Comparison of ENCODE assay signal across 11 cellular contexts in the genomic region with DNA sequence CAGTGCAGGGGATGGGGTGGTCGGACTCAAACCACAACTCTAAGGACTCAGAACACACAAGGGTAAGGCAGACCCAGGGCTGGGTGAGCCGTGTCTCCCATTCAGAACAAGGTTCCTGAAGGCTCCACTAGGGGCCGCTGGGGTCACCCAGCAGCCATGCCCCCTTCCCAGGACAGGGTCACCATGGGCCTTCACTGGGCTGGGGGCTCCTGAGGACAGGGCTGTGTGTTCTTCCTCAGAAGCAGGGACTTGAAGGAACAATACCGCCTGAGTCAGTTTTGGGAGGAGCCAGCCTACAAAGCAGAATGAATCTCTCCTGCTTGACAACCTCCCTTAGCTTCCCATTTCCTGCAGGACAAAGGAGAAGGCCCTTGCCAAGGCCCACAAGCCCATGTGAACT. TPM values are rescaled to one million over a fixed set of nuclear protein-coding genes. Genes with fewer than 3 reads are reported as not detected.
A peak's percentile ranks its signal among the peaks of the same experiment; 100 is the strongest.
DNase-seq lines count a peak whose midpoint lies in the region; ATAC-seq and TF ChIP-seq lines count a peak whose summit lies in the region.
"Had no signal": no experiment of that assay in that cellular context is flagged by ENCODE, and none has a peak within 500 bp of the region (broad histone marks: within the 10 kb centered on the region; RNA-seq: fewer than 3 reads in every experiment).

No MANE protein-coding gene starts in this region.

- CTCF ChIA-PET in activated CD8-positive, alpha-beta T cell treated with anti-CD3 and anti-CD28 coated beads for 36 hours (lab: Charles Lee), result interaction anchor here (1.1 to 1.3 kb wide), 2 partner anchors 12 to 14 kb away, joined by 3 to 5 read pairs; no protein-coding TSS in a partner anchor

- H3K4me3 Mint-ChIP-seq in activated CD8-positive, alpha-beta T cell treated with anti-CD3 and anti-CD28 coated beads for 36 hours, result no peak overlapping the region

- intact Hi-C loops in activated CD8-positive, alpha-beta T cell treated with anti-CD3 and anti-CD28 coated beads for 36 hours (cut with micrococcal nuclease), result no loop called here

- no peak overlapping the region for H3K4me3 ChIP-seq in AG10803 (ENCODE audit: low read length)
- H3K4me3 ChIP-seq: adrenal gland had no signal

- POLR2A ChIA-PET in activated CD8-positive, alpha-beta T cell treated with anti-CD3 and anti-CD28 coated beads for 36 hours (lab: Charles Lee), result interaction anchor here (0.5 kb wide), 1 partner anchor 21 kb away, joined by 3 read pairs; no protein-coding TSS in a partner anchor

- H3K4me1 Mint-ChIP-seq in activated CD8-positive, alpha-beta T cell treated with anti-CD3 and anti-CD28 coated beads for 36 hours (ENCODE audit: low read depth), result peaks cover 7% of the 10 kb centered on the region

- H3K27ac Mint-ChIP-seq in activated CD8-positive, alpha-beta T cell treated with anti-CD3 and anti-CD28 coated beads for 36 hours, result no peak overlapping the region

- H3K9me3 Mint-ChIP-seq in activated CD8-positive, alpha-beta T cell treated with anti-CD3 and anti-CD28 coated beads for 36 hours, result no peaks in the 10 kb centered on the region

- no peaks in the 10 kb centered on the region for H3K36me3 Mint-ChIP-seq in activated CD8-positive, alpha-beta T cell treated with anti-CD3 and anti-CD28 coated beads for 36 hours (ENCODE audit: low read depth)

- peak; percentile 74 for ATAC-seq in activated CD8-positive, alpha-beta T cell treated with anti-CD3 and anti-CD28 coated beads for 36 hours
- ATAC-seq in GM21360 (IDR thresholded peaks at IDR 0.05; ENCODE audit: unreplicated experiment) (no peak), HG02970 (IDR thresholded peaks at IDR 0.05; ENCODE audit: low FRiP score, unreplicated experiment) (no peak)

- TF ChIP-seq CTCF in AG10803 (conservative IDR thresholded peaks at IDR 0.05; ENCODE audit: low read length) (peak; percentile 27), GM13976 (IDR thresholded peaks at IDR 0.05; ENCODE audit: borderline replicate concordance, control extremely low read depth, extremely low read depth, insufficient read depth, missing control alignments) (peak; percentile 34)
- peak; percentile 58 for TF ChIP-seq CTCF in activated CD8-positive, alpha-beta T cell treated with anti-CD3 and anti-CD28 coated beads for 36 hours (IDR thresholded peaks at IDR 0.05)

- in situ Hi-C loops in GM13976 (cut with MboI; ENCODE audit: low sequenced_read_pairs, unreplicated experiment), result no loop called here

- DNase-seq in AG10803 (ENCODE audit: low read depth), result no peak
- peak; percentile 57 for DNase-seq in GM13976 (ENCODE audit: low spot score)
- DNase-seq in activated CD8-positive, alpha-beta T cell treated with anti-CD3 and anti-CD28 coated beads for 36 hours, result peak; percentile 33
- DNase-seq in kidney tubule cell (ENCODE audit: low spot score), result peak; percentile 17
- no peak for DNase-seq in NOMO-1 (lab: John Stamatoyannopoulos, UW; ENCODE audit: unreplicated experiment in 2 of 2)
- DNase-seq in H4 (ENCODE audit: low spot score), result no peak
- DNase-seq: stimulated activated CD4-positive, alpha-beta T cell treated with anti-CD3 and anti-CD28 coated beads, Interleukin-4, amount 100 ng/mL, for 1 hour; T-helper 1 cell had no signal

- peaks cover 6% of the 10 kb centered on the region for H3K27me3 Mint-ChIP-seq in activated CD8-positive, alpha-beta T cell treated with anti-CD3 and anti-CD28 coated beads for 36 hours

RNA-seq across cellular contexts. Expression of a gene that starts 15.4 kb away (rescaled TPM):
- total RNA-seq in activated CD8-positive, alpha-beta T cell treated with anti-CD3 and anti-CD28 coated beads for 36 hours, result 1 to 10 TPM; 3.0 to 3.9 TPM
- 5.9 and 7.5 TPM in 2 replicates for total RNA-seq in H4 (2014; rRNA removed; shearing (Covaris generic))

RNA-seq across cellular contexts. Expression of a gene that starts 41.4 kb away (rescaled TPM):
- 10 to 100 TPM; 45.6 to 53.8 TPM for total RNA-seq in activated CD8-positive, alpha-beta T cell treated with anti-CD3 and anti-CD28 coated beads for 36 hours
- 30.7 and 45.8 TPM in 2 replicates for total RNA-seq in H4 (2014; rRNA removed; shearing (Covaris generic))

Comparison
In these comparisons a context has a peak if more than half of its experiments do, and no peak if none do; other contexts are left out.
1. DNase-seq: peak in GM13976 (single experiment), activated CD8-positive, alpha-beta T cell treated with anti-CD3 and anti-CD28 coated beads for 36 hours (single experiment) and kidney tubule cell (single experiment); none in AG10803 (single experiment), NOMO-1 (0 of 2) and H4 (single experiment).
2. Peak in every context shown above with its lines, with median percentiles within 50 percentile points of each other: CTCF ChIP-seq.